ENCODE assay signal across 9 cellular contexts in the genomic region with DNA sequence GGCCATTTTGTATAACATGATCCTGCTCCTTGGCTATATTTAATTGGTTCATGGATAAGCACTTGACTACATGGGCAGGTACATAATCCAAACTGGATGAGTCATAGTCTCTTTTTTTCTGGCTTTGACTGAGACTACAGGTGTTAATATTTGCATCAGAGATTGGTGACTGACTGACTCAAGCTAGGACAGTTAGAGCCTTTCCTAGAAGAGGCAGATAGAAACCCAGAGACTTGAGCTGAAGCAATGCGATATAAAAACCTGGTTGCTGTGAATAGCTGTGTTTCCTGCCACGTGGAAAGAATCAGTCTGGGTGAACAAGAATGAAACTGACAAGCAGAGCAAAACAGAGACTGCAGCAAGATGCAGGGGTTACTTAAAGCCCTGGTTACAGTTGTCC.
DNase-seq lines count a peak whose midpoint lies in the region; ATAC-seq and FAIRE-seq lines count a peak whose summit lies in the region.
"Had no signal": no experiment of that assay in that cellular context is flagged by ENCODE, and none has a peak within 500 bp of the region (broad histone marks: within the 10 kb centered on the region; RNA-seq: fewer than 3 reads in every experiment).

No MANE protein-coding gene starts in this region.

- intact Hi-C loops in cardiac septum (cut with DNase I), result no loop called here

- FAIRE-seq in frontal cortex (lab: Jason Lieb, UNC), result no peak

- no peak overlapping the region for H3K4me3 Mint-ChIP-seq in activated naive CD8-positive, alpha-beta T cell treated with anti-CD3 and anti-CD28 coated beads, Interleukin-2, amount 50 U/mL, for 24 hours

- H3K27me3 ChIP-seq in MG63, result no peaks in the 10 kb centered on the region
- H3K27me3 ChIP-seq: tibial nerve had no signal

- no peak for DNase-seq in activated naive CD8-positive, alpha-beta T cell treated with anti-CD3 and anti-CD28 coated beads, Interleukin-2, amount 50 U/mL, for 24 hours
- DNase-seq in NCI-H446 treated with DMSO at 0.1 percent for 48 hours (lab: John Stamatoyannopoulos, UW) (no peak), frontal cortex (ENCODE audit: low spot score in 2 of 2) (no peak), cardiac septum (ENCODE audit: low spot score) (no peak), MG63 (no peak)

- H3K9me3 Mint-ChIP-seq in activated naive CD8-positive, alpha-beta T cell treated with anti-CD3 and anti-CD28 coated beads, Interleukin-2, amount 50 U/mL, for 24 hours, result peaks cover 11% of the 10 kb centered on the region

- H3K27me3 Mint-ChIP-seq in activated naive CD8-positive, alpha-beta T cell treated with anti-CD3 and anti-CD28 coated beads, Interleukin-2, amount 50 U/mL, for 24 hours, result no peaks in the 10 kb centered on the region

- peak overlapping the region; percentile 44 for H3K27ac Mint-ChIP-seq in activated naive CD8-positive, alpha-beta T cell treated with anti-CD3 and anti-CD28 coated beads, Interleukin-2, amount 50 U/mL, for 24 hours

- no peaks in the 10 kb centered on the region; the same call in 1 of the 2 replicates for H3K9me3 ChIP-seq in MG63

- no peak overlapping the region for H3K4me3 ChIP-seq in MG63
- H3K4me3 ChIP-seq: tibial nerve had no signal

- no peaks in the 10 kb centered on the region for H3K36me3 Mint-ChIP-seq in activated naive CD8-positive, alpha-beta T cell treated with anti-CD3 and anti-CD28 coated beads, Interleukin-2, amount 50 U/mL, for 24 hours (ENCODE audit: low read depth)

- peak; percentile 96 for ATAC-seq in GM18502 (IDR thresholded peaks at IDR 0.05; ENCODE audit: poor library complexity, unreplicated experiment)
- ATAC-seq in GM19463 (IDR thresholded peaks at IDR 0.05; ENCODE audit: unreplicated experiment), result peak; percentile 81
- ATAC-seq in HG03175 (IDR thresholded peaks at IDR 0.05; ENCODE audit: unreplicated experiment), result peak; percentile 90
- ATAC-seq in activated naive CD8-positive, alpha-beta T cell treated with anti-CD3 and anti-CD28 coated beads, Interleukin-2, amount 50 U/mL, for 24 hours, result peak; percentile 95

- no peaks in the 10 kb centered on the region for H3K36me3 ChIP-seq in MG63
- H3K36me3 ChIP-seq: tibial nerve had no signal

- peaks cover 18% of the 10 kb centered on the region for H3K4me1 Mint-ChIP-seq in activated naive CD8-positive, alpha-beta T cell treated with anti-CD3 and anti-CD28 coated beads, Interleukin-2, amount 50 U/mL, for 24 hours
